In genomic region chr6:148440877-148441453, GRCh38 we compare ENCODE assay signal across 9 cellular contexts.
A peak's percentile ranks its signal among the peaks of the same experiment; 100 is the strongest.
DNase-seq lines count a peak whose midpoint lies in the region; ATAC-seq and TF ChIP-seq lines count a peak whose summit lies in the region.
"Had no signal": no experiment of that assay in that cellular context is flagged by ENCODE, and none has a peak within 500 bp of the region (broad histone marks: within the 10 kb centered on the region; RNA-seq: fewer than 3 reads in every experiment).

No MANE protein-coding gene starts in this region.

- H3K27me3 ChIP-seq in MG63, result no peaks in the 10 kb centered on the region

- H3K27ac ChIP-seq in cingulate gyrus (ENCODE audit: low read depth, low read length), result peak overlapping the region; percentile 61

- peak; percentile 74 for DNase-seq in AG09319 (ENCODE audit: extremely low read depth, low read depth)
- peak; percentile 95 for DNase-seq in MG63
- peak; percentile 36 to 59 for DNase-seq in mesothelial cell of epicardium (ENCODE audit: low spot score in 2 of 2, unreplicated experiment in 2 of 2)
- DNase-seq in C1 segment of cervical spinal cord (lab: John Stamatoyannopoulos, UW), result no peak
- DNase-seq in GM19240 (ENCODE audit: insufficient read length, low spot score), result no peak
- no peak for DNase-seq in CD14-positive monocyte (ENCODE audit: low spot score)

- intact Hi-C loops in CD14-positive monocyte (cut with micrococcal nuclease), result no loop called here

- H3K27me3 Mint-ChIP-seq in mesothelial cell of epicardium (ENCODE audit: low read depth) (no peaks in the 10 kb centered on the region), CD14-positive monocyte (ENCODE audit: low read depth in 3 of 3) (peaks cover 7 to 10% (median 8%) of the 10 kb centered on the region in 3 donors)

- no peaks in the 10 kb centered on the region for H3K9me3 ChIP-seq in MG63

- no peak for ATAC-seq in HG02981 (IDR thresholded peaks at IDR 0.05; ENCODE audit: unreplicated experiment)
- ATAC-seq: GM12878 had no signal

- H3K27ac Mint-ChIP-seq in mesothelial cell of epicardium (peak overlapping the region; percentile 84), CD14-positive monocyte (no peak overlapping the region)

- H3K4me1 Mint-ChIP-seq in mesothelial cell of epicardium, result peaks cover 41% of the 10 kb centered on the region
- peaks cover 8% of the 10 kb centered on the region for H3K4me1 Mint-ChIP-seq in CD14-positive monocyte

- no peak overlapping the region for H3K4me3 ChIP-seq in MG63
- H3K4me3 ChIP-seq: GM12878 had no signal

- peaks cover 6% of the 10 kb centered on the region for H3K36me3 ChIP-seq in MG63

- no peaks in the 10 kb centered on the region for H3K36me3 Mint-ChIP-seq in mesothelial cell of epicardium
- H3K36me3 Mint-ChIP-seq in CD14-positive monocyte, result no peaks in the 10 kb centered on the region

- H3K9me3 Mint-ChIP-seq in mesothelial cell of epicardium, result no peaks in the 10 kb centered on the region
- H3K9me3 Mint-ChIP-seq in CD14-positive monocyte, result peaks cover 0 to 3% (median 0%) of the 10 kb centered on the region in 7 donors

- H3K4me3 Mint-ChIP-seq in mesothelial cell of epicardium, result no peak overlapping the region
- no peak overlapping the region for H3K4me3 Mint-ChIP-seq in CD14-positive monocyte

- TF ChIP-seq CTCF in AG09319 (IDR thresholded peaks at IDR 0.05; ENCODE audit: low read depth, low read length) (no peak), mesothelial cell of epicardium (IDR thresholded peaks at IDR 0.05; ENCODE audit: unreplicated experiment) (no peak), CD14-positive monocyte (IDR thresholded peaks at IDR 0.05) (no peak)

Comparison
In these comparisons a context has a peak if more than half of its experiments do, and no peak if none do; other contexts are left out.
1. DNase-seq: peak in AG09319 (single experiment), MG63 (single experiment) and mesothelial cell of epicardium (2 of 2); none in C1 segment of cervical spinal cord (0 of 14), GM19240 (single experiment) and CD14-positive monocyte (single experiment).